Comparison of ENCODE assay signal across 19 cellular contexts in the genomic region with DNA sequence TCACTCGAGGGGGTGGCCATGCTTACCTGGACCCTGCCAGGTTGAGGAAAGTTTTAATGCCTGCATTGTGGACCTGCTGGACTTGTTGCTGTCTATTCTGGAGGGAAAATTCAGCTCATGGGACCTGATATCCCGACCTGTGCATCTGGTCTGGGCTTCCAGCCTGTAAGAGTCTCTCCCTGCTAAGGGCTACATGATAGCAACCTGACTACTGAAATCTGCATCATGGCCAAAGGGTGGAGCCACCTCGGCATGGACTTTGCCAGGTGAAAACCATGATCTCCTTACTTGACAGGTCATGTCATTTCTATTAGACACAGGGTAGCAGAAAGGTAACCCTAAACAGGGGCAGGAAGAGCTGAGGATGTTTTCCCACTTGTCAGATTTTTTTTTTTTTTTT. TPM values are rescaled to one million over a fixed set of nuclear protein-coding genes. Genes with fewer than 3 reads are reported as not detected.
DNase-seq lines count a peak whose midpoint lies in the region; ATAC-seq, FAIRE-seq and TF ChIP-seq lines count a peak whose summit lies in the region.
"Had no signal": no experiment of that assay in that cellular context is flagged by ENCODE, and none has a peak within 500 bp of the region (broad histone marks: within the 10 kb centered on the region; RNA-seq: fewer than 3 reads in every experiment).

No MANE protein-coding gene starts in this region.

- H3K4me1 Mint-ChIP-seq in activated T-cell treated with anti-CD3 and anti-CD28 coated beads, Interleukin-2, amount 50 U/mL, for 24 hours (ENCODE audit: low read depth), result no peaks in the 10 kb centered on the region
- no peaks in the 10 kb centered on the region for H3K4me1 Mint-ChIP-seq in Caco-2 (ENCODE audit: low read depth, unreplicated experiment)
- H3K4me1 Mint-ChIP-seq: H9 had no signal

- no peak for TF ChIP-seq EP300 in A549 (IDR thresholded peaks at IDR 0.05)

- no peak overlapping the region for H3K4me3 Mint-ChIP-seq in activated T-cell treated with anti-CD3 and anti-CD28 coated beads, Interleukin-2, amount 50 U/mL, for 24 hours
- H3K4me3 Mint-ChIP-seq in Caco-2 (ENCODE audit: unreplicated experiment), result no peak overlapping the region
- H3K4me3 Mint-ChIP-seq: H9 had no signal

- TF ChIP-seq RAD21 in A549 (conservative IDR thresholded peaks at IDR 0.05 in 1 of 2, IDR thresholded peaks at IDR 0.05 in 1 of 2), result no peak
- TF ChIP-seq RAD21 in HCT116 (IDR thresholded peaks at IDR 0.05; ENCODE audit: low read depth), result peak; percentile 33

- no peaks in the 10 kb centered on the region for H3F3A ChIP-seq in PC-3 (ENCODE audit: low read length, unreplicated experiment)

- peaks cover 7% of the 10 kb centered on the region for H3K27me3 Mint-ChIP-seq in activated T-cell treated with anti-CD3 and anti-CD28 coated beads, Interleukin-2, amount 50 U/mL, for 24 hours
- peaks cover 6% of the 10 kb centered on the region for H3K27me3 Mint-ChIP-seq in Caco-2 (ENCODE audit: insufficient read depth, unreplicated experiment)

- POLR2A ChIA-PET in A549 (lab: Yijun Ruan, JAX), result no interaction called here
- POLR2A ChIA-PET in HCT116 (lab: Charles Lee), result no interaction called here
- POLR2A ChIA-PET in PC-3 (lab: Charles Lee; ENCODE audit: unreplicated experiment), result no interaction called here
- POLR2A ChIA-PET in Caco-2 (lab: Charles Lee), result no interaction called here

- no peaks in the 10 kb centered on the region for H3K79me2 ChIP-seq in HCT116 (ENCODE audit: insufficient read depth, low read length)
- no peaks in the 10 kb centered on the region for H3K79me2 ChIP-seq in PC-3 (ENCODE audit: low read length)

- H3K9me3 ChIP-seq in A549 (0 out of 3 replicates have a peak, but pooled peaks cover 2% of the 10 kb centered on the region), HCT116 (ENCODE audit: control insufficient read depth in 1 of 2, insufficient read depth in 1 of 2, low read depth in 1 of 2, low read length in 2 of 2) (no peaks in the 10 kb centered on the region), PC-3 (ENCODE audit: low read length) (no peaks in the 10 kb centered on the region), kidney (ENCODE audit: control insufficient read depth in 1 of 2, low read length in 2 of 2) (peaks cover 0 to 5% of the 10 kb centered on the region in 2 donors), Caco-2 (no peaks in the 10 kb centered on the region)
- H3K9me3 ChIP-seq: BE2C, Peyer's patch had no signal

- ATAC-seq in A549 (peak; percentile 48 to 55; a peak in 3 of 6 replicates), HCT116 (peak; percentile 55; the same call in 1 of the 2 replicates), PC-3 (peak; percentile 18; the same call in 1 of the 2 replicates)

- H3K36me3 ChIP-seq in HCT116 (ENCODE audit: control insufficient read depth in 1 of 2, insufficient read depth in 2 of 2, low read length in 2 of 2) (no peaks in the 10 kb centered on the region), PC-3 (ENCODE audit: low read depth, low read length) (no peaks in the 10 kb centered on the region), kidney (ENCODE audit: control insufficient read depth in 1 of 2, insufficient read depth in 2 of 2, low read length in 2 of 2) (no peaks in the 10 kb centered on the region), Caco-2 (ENCODE audit: control insufficient read depth, insufficient read depth, low read length) (no peaks in the 10 kb centered on the region)
- H3K36me3 ChIP-seq: BE2C, Peyer's patch, SJCRH30 had no signal

- no peak overlapping the region for H3K4me3 ChIP-seq in A549
- no peak overlapping the region for H3K4me3 ChIP-seq in HCT116 (replicated peaks in 1 of 2; ENCODE audit: low read depth in 1 of 2, low read length in 2 of 2)
- H3K4me3 ChIP-seq in PC-3 (ENCODE audit: low read length), result no peak overlapping the region
- no peak overlapping the region for H3K4me3 ChIP-seq in kidney (ENCODE audit: low read length in 2 of 2)
- no peak overlapping the region for H3K4me3 ChIP-seq in Caco-2 (ENCODE audit: low read depth, low read length)
- H3K4me3 ChIP-seq: Peyer's patch, SJCRH30 had no signal

- H3K9me2 ChIP-seq in HCT116 (ENCODE audit: insufficient read depth) (no peaks in the 10 kb centered on the region), PC-3 (replicated peaks; ENCODE audit: low read length) (no peaks in the 10 kb centered on the region)

- no peaks in the 10 kb centered on the region for H3K9me3 Mint-ChIP-seq in activated T-cell treated with anti-CD3 and anti-CD28 coated beads, Interleukin-2, amount 50 U/mL, for 24 hours
- no peaks in the 10 kb centered on the region for H3K9me3 Mint-ChIP-seq in Caco-2 (ENCODE audit: unreplicated experiment)

- H3K36me3 Mint-ChIP-seq in activated T-cell treated with anti-CD3 and anti-CD28 coated beads, Interleukin-2, amount 50 U/mL, for 24 hours (ENCODE audit: low read depth), result no peaks in the 10 kb centered on the region
- no peaks in the 10 kb centered on the region for H3K36me3 Mint-ChIP-seq in Caco-2 (ENCODE audit: insufficient read depth, unreplicated experiment)

- H4K20me1 ChIP-seq in HCT116 (ENCODE audit: insufficient read depth), result no peaks in the 10 kb centered on the region
- no peaks in the 10 kb centered on the region for H4K20me1 ChIP-seq in PC-3 (ENCODE audit: low read length)

- H3K27ac ChIP-seq in A549, result no peak overlapping the region
- no peak overlapping the region for H3K27ac ChIP-seq in HCT116 (ENCODE audit: low read depth, low read length)
- no peak overlapping the region for H3K27ac ChIP-seq in PC-3 (ENCODE audit: low read length)
- no peak overlapping the region for H3K27ac ChIP-seq in kidney (ENCODE audit: low read depth in 2 of 2, low read length in 2 of 2)
- H3K27ac ChIP-seq: Peyer's patch, SJCRH30 had no signal

- H3K27me3 ChIP-seq in HCT116 (ENCODE audit: insufficient read depth, low read length), result no peaks in the 10 kb centered on the region
- H3K27me3 ChIP-seq in PC-3 (ENCODE audit: low read length), result no peaks in the 10 kb centered on the region
- H3K27me3 ChIP-seq in Caco-2 (replicated peaks; ENCODE audit: control insufficient read depth, insufficient read depth, low read length), result no peaks in the 10 kb centered on the region
- H3K27me3 ChIP-seq: Peyer's patch, SJCRH30 had no signal

- CTCF ChIA-PET in A549 (lab: Yijun Ruan, JAX) (interaction anchor here (0.6 to 16.6 kb wide), 6 partner anchors 9 to 441 kb away, joined by 3 to 224 read pairs (median 8); a partner anchor contains a TSS), HCT116 (lab: Charles Lee) (interaction anchor here (1.4 kb wide), 1 partner anchor 10 kb away, joined by 3 read pairs; no protein-coding TSS in a partner anchor), PC-3 (lab: Charles Lee) (no interaction called here), Caco-2 (lab: Charles Lee) (no interaction called here)

- H3K27ac Mint-ChIP-seq in activated T-cell treated with anti-CD3 and anti-CD28 coated beads, Interleukin-2, amount 50 U/mL, for 24 hours, result no peak overlapping the region
- no peak overlapping the region for H3K27ac Mint-ChIP-seq in Caco-2 (ENCODE audit: unreplicated experiment)
- H3K27ac Mint-ChIP-seq: H9 had no signal

- DNase-seq in A549 (ENCODE audit: low read depth in 1 of 2, low spot score in 1 of 2), result no peak
- DNase-seq in HCT116 (ENCODE audit: low read depth, low spot score), result no peak
- no peak for DNase-seq in PC-3
- peak; percentile 1 for DNase-seq in kidney
- no peak for DNase-seq in hepatic stellate cell (ENCODE audit: low spot score)
- no peak for DNase-seq in activated T-cell treated with anti-CD3 and anti-CD28 coated beads, Interleukin-2, amount 50 U/mL, for 24 hours
- DNase-seq in Caco-2, result no peak
- DNase-seq: BE2C, DMS79 treated with DMSO at 0.1 percent for 48 hours, H9, IMR-90, NCI-H1694, NCI-H2081, NCI-H2171 treated with DMSO at 0.1 percent for 48 hours, NCI-H524 treated with DMSO at 0.1 percent for 48 hours, Peyer's patch, SJCRH30 had no signal

- BruUV-seq in HCT116 (replicated peaks; lab: Mats Ljungman, UMichigan), result no TSS peak
- no TSS peak for BruUV-seq in PC-3 (replicated peaks; lab: Mats Ljungman, UMichigan)
- BruUV-seq in Caco-2 (replicated peaks; lab: Mats Ljungman, UMichigan), result no TSS peak

- intact Hi-C loops in HCT116 (cut with micrococcal nuclease), result no loop called here
- intact Hi-C loops in PC-3 (cut with micrococcal nuclease), result no loop called here
- intact Hi-C loops in kidney (cut with DNase I), result no loop called here
- intact Hi-C loops in Caco-2 (cut with micrococcal nuclease; ENCODE audit: unreplicated experiment), result no loop called here

- H3K4me1 ChIP-seq in A549 (no peaks in the 10 kb centered on the region), HCT116 (ENCODE audit: control insufficient read depth in 1 of 2, insufficient read depth in 2 of 2, low read length in 2 of 2) (no peaks in the 10 kb centered on the region), PC-3 (ENCODE audit: insufficient read depth, low read length) (no peaks in the 10 kb centered on the region), kidney (ENCODE audit: control insufficient read depth in 1 of 2, insufficient read depth in 1 of 2, low read depth in 1 of 2, low read length in 2 of 2) (no peaks in the 10 kb centered on the region), Caco-2 (no peaks in the 10 kb centered on the region)
- H3K4me1 ChIP-seq: BE2C, Peyer's patch, SJCRH30 had no signal

- FAIRE-seq in A549 (lab: Jason Lieb, UNC) (no peak), kidney (lab: Jason Lieb, UNC) (no peak)
- FAIRE-seq: GM12891, HTR-8/SVneo had no signal

- 4% methylated on average over 3 of the region's 3 CpGs for WGBS in A549 (ENCODE audit: missing lambda C conversion rate)

- RAD21 ChIA-PET in HCT116 (lab: Charles Lee; ENCODE audit: low non-redundant PET in 1 of 2, low total read pairs in 2 of 2, uncharacterized antibody in 2 of 2, unreplicated experiment in 2 of 2), result interaction anchor here in 1 of 2 experiments (0.7 kb wide), 1 partner anchor 10 kb away, joined by 4 read pairs; no protein-coding TSS in a partner anchor

- H3K4me2 ChIP-seq in A549 (no peak overlapping the region), HCT116 (ENCODE audit: low read length) (no peak overlapping the region), PC-3 (ENCODE audit: low read length) (no peak overlapping the region)

- TF ChIP-seq CTCF in A549 (IDR thresholded peaks at IDR 0.05) (no peak), HCT116 (IDR thresholded peaks at IDR 0.05 in 2 of 3, conservative IDR thresholded peaks at IDR 0.05 in 1 of 3; ENCODE audit: borderline replicate concordance in 1 of 3, insufficient read depth in 1 of 3, low read depth in 2 of 3, low read length in 2 of 3) (0 out of 6 replicates have a peak, but pooled peaks of 1 of the 3 experiments have one; percentile 16), PC-3 (conservative IDR thresholded peaks at IDR 0.05; ENCODE audit: low read depth, low read length) (no peak), kidney (IDR thresholded peaks at IDR 0.05; ENCODE audit: borderline replicate concordance, extremely low read depth, insufficient read depth) (no peak), Caco-2 (IDR thresholded peaks at IDR 0.05; ENCODE audit: insufficient read depth in 1 of 2, low read depth in 1 of 2, low read length in 1 of 2, severe bottlenecking in 1 of 2, unreplicated experiment in 1 of 2) (no peak)

- TF ChIP-seq POLR2A in A549 (IDR thresholded peaks at IDR 0.05; ENCODE audit: low read length), result no peak
- no peak for TF ChIP-seq POLR2A in HCT116 (IDR thresholded peaks at IDR 0.05; ENCODE audit: borderline replicate concordance, extremely low read depth, insufficient read depth, insufficient read length)

- H2AFZ ChIP-seq in HCT116 (ENCODE audit: low read depth, low read length, poor library complexity, severe bottlenecking), result no peak overlapping the region
- H2AFZ ChIP-seq in PC-3 (ENCODE audit: low read length), result no peak overlapping the region

- H3K9ac ChIP-seq in HCT116 (ENCODE audit: low read length) (no peak overlapping the region), PC-3 (ENCODE audit: low read length) (no peak overlapping the region), kidney (ENCODE audit: low read length in 2 of 2) (no peak overlapping the region)

RNA-seq across cellular contexts. Expression of gene SLC66A3, which starts 12.9 kb away (rescaled TPM):
- polyA plus RNA-seq in A549 (2011; rRNA removed) (69.8 and 90.1 TPM in 2 replicates), A549 (2017; fragmentation: RNase III; extraction: RNeasy Plus Mini Kit Qiagen cat#74134 plus additional on column Dnase treatment) (24.9 to 27.8 TPM (median 25.9 TPM) in 3 replicates), kidney (ENCODE audit: insufficient read depth, low read depth, low replicate concordance) (28.4 TPM)
- 61.4 and 85.0 TPM in 2 replicates for polyA plus RNA-seq in A549 (2012; cell fraction: cytosol; rRNA removed)
- 41.1 and 53.5 TPM in 2 replicates for polyA plus RNA-seq in A549 (2012; cell fraction: nucleus; rRNA removed)
- polyA minus RNA-seq in A549 (2011; rRNA and poly(A)+ RNA removed), result 82.8 and 106 TPM in 2 replicates
- total RNA-seq in HCT116 (2021; ENCODE audit: unreplicated experiment) (15.9 TPM), PC-3 (2014; rRNA removed) (12.6 and 19.2 TPM in 2 replicates), kidney (33.0 TPM), Caco-2 (2022) (10.4 and 12.1 TPM in 2 replicates)
- 25.7 and 34.9 TPM in 2 replicates for polyA plus RNA-seq in HCT116 (2012)

Comparison
In these comparisons a context has a peak if more than half of its experiments do, and no peak if none do; other contexts are left out.
1. CTCF ChIA-PET loops: an anchor here in A549 (0.6 to 16.6 kb wide) and HCT116 (1.4 kb wide); none called in PC-3 and Caco-2.
2. Of the 6 proteins assayed by ChIP-seq in both A549 and HCT116: peak only in A549: none; only in HCT116: RAD21; in both: none; in neither: 4; mixed calls (peak in some experiments, not most) for 1.